Comparison of ENCODE assay signal across 9 cellular contexts in the genomic region with DNA sequence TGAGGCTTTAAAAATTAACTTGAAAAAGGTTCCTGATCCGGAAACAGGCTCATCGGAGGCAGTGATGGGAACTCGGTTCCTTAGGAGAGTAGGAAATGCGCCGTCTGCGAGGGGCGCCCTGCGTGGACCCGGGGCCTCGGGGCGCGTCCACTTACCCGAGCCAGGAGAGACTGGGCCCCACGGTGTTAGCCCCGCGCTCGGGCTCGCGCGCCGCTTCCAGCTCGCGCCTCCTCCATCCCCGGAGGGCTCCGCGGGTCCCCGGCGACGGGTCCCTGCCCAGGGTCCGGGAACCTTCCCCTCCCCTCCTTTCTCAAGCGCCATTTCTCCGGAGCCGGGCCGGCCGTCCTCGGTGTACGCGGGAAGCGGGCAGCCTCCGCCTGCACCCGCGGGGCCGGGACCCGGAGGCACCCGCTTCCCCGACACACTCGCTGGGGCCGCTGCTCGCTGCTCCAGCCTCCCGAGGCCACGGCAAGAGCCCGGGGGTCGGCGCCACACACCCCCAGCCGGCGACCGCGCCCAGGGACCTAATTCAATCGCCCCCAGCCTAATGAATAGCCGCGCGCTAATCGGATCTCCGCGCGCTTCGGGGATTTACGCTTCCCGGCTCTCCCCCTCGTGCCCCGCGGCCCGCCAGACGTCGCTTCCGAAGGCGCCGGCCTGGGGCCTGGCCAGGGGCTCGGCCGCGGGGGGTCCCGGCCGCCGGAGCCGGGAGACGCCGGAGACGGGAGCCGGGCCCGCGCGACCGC. TPM values are rescaled to one million over a fixed set of nuclear protein-coding genes. Genes with fewer than 3 reads are reported as not detected.
DNase-seq lines count a peak whose midpoint lies in the region; ATAC-seq and TF ChIP-seq lines count a peak whose summit lies in the region.
"Had no signal": no experiment of that assay in that cellular context is flagged by ENCODE, and none has a peak within 500 bp of the region (broad histone marks: within the 10 kb centered on the region; RNA-seq: fewer than 3 reads in every experiment).

No MANE protein-coding gene starts in this region.

- peaks cover 53% of the 10 kb centered on the region for H3K27me3 Mint-ChIP-seq in activated CD4-positive, alpha-beta memory T cell treated with anti-CD3 and anti-CD28 coated beads for 36 hours
- H3K27me3 Mint-ChIP-seq in activated CD4-positive, alpha-beta memory T cell treated with anti-CD3 and anti-CD28 coated beads, Interleukin-2, amount 10 ng/mL, durations not matched to agents 7 days and 5 days: peaks cover 62% of the 10 kb centered on the region

- intact Hi-C loops in activated CD4-positive, alpha-beta memory T cell treated with anti-CD3 and anti-CD28 coated beads for 36 hours (cut with micrococcal nuclease): no loop called here
- intact Hi-C loops in body of pancreas (cut with DNase I): no loop called here
- intact Hi-C loops in tibial artery (cut with DNase I; ENCODE audit: low total_unique reads): loop anchor here (5.0 kb wide), 1 partner anchor 89 kb away; no protein-coding TSS in a partner anchor

- POLR2A ChIA-PET in activated CD4-positive, alpha-beta memory T cell treated with anti-CD3 and anti-CD28 coated beads for 36 hours (lab: Charles Lee): no interaction called here
- POLR2A ChIA-PET in activated CD4-positive, alpha-beta memory T cell treated with anti-CD3 and anti-CD28 coated beads, Interleukin-2, amount 10 ng/mL, durations not matched to agents 7 days and 5 days (lab: Charles Lee): no interaction called here

- no peak for TF ChIP-seq RAD21 in liver (IDR thresholded peaks at IDR 0.05)

- peaks cover 19% of the 10 kb centered on the region for H3K4me1 Mint-ChIP-seq in activated CD4-positive, alpha-beta memory T cell treated with anti-CD3 and anti-CD28 coated beads for 36 hours (ENCODE audit: low read depth)
- peaks cover 25% of the 10 kb centered on the region for H3K4me1 Mint-ChIP-seq in activated CD4-positive, alpha-beta memory T cell treated with anti-CD3 and anti-CD28 coated beads, Interleukin-2, amount 10 ng/mL, durations not matched to agents 7 days and 5 days

- no peaks in the 10 kb centered on the region for H3K9me3 ChIP-seq in body of pancreas
- no peaks in the 10 kb centered on the region for H3K9me3 ChIP-seq in liver (ENCODE audit: control insufficient read depth in 4 of 4, low read length in 3 of 4)
- H3K9me3 ChIP-seq in tibial artery: no peaks in the 10 kb centered on the region

- no peaks in the 10 kb centered on the region for H3K27me3 ChIP-seq in body of pancreas
- no peaks in the 10 kb centered on the region for H3K27me3 ChIP-seq in liver (ENCODE audit: control insufficient read depth in 4 of 4, insufficient read depth in 4 of 4, low read length in 3 of 4)
- no peaks in the 10 kb centered on the region for H3K27me3 ChIP-seq in tibial artery

- H3K36me3 Mint-ChIP-seq in activated CD4-positive, alpha-beta memory T cell treated with anti-CD3 and anti-CD28 coated beads for 36 hours: peaks cover 2% of the 10 kb centered on the region
- H3K36me3 Mint-ChIP-seq in activated CD4-positive, alpha-beta memory T cell treated with anti-CD3 and anti-CD28 coated beads, Interleukin-2, amount 10 ng/mL, durations not matched to agents 7 days and 5 days (ENCODE audit: low read depth): peaks cover 14% of the 10 kb centered on the region

- H3K27ac ChIP-seq in body of pancreas (peak overlapping the region; percentile 83 to 97 (median 93)), liver (ENCODE audit: low read depth in 1 of 2, low read length in 2 of 2) (peak overlapping the region; percentile 84 to 86), tibial artery (peak overlapping the region; percentile 91 to 97)

- no peak overlapping the region for H3K27ac Mint-ChIP-seq in activated CD4-positive, alpha-beta memory T cell treated with anti-CD3 and anti-CD28 coated beads for 36 hours
- no peak overlapping the region for H3K27ac Mint-ChIP-seq in activated CD4-positive, alpha-beta memory T cell treated with anti-CD3 and anti-CD28 coated beads, Interleukin-2, amount 10 ng/mL, durations not matched to agents 7 days and 5 days

- H3K36me3 ChIP-seq in body of pancreas (replicated peaks in 1 of 2; ENCODE audit: insufficient read depth in 1 of 2, low read depth in 2 of 2): no peaks in the 10 kb centered on the region
- H3K36me3 ChIP-seq in liver (ENCODE audit: control insufficient read depth in 4 of 4, insufficient read depth in 3 of 4, low read depth in 1 of 4, low read length in 3 of 4): no peaks in the 10 kb centered on the region
- H3K36me3 ChIP-seq in tibial artery: no peaks in the 10 kb centered on the region

- WGBS in body of pancreas, 2 donors: 1 to 13% methylated on average over 6 to 77 of the region's 93 CpGs
- 1% methylated on average over 93 of the region's 93 CpGs for WGBS in liver

- no peak for DNase-seq in activated CD4-positive, alpha-beta memory T cell treated with anti-CD3 and anti-CD28 coated beads for 36 hours
- no peak for DNase-seq in activated CD4-positive, alpha-beta memory T cell treated with anti-CD3 and anti-CD28 coated beads, Interleukin-2, amount 10 ng/mL, durations not matched to agents 7 days and 5 days
- DNase-seq in body of pancreas (no peak), tibial artery (no peak), NCI-H187 (lab: John Stamatoyannopoulos, UW) (no peak)
- DNase-seq in activated effector memory CD4-positive, alpha-beta T cell treated with anti-CD3 and anti-CD28 coated beads, Interleukin-2, amount 50 U/mL, for 16 hours: no peak
- DNase-seq: stimulated activated naive CD4-positive, alpha-beta T cell treated with Interleukin-2 at 50 U/mL for 16 hours had no signal

- no peak for TF ChIP-seq POLR2A in body of pancreas (IDR thresholded peaks at IDR 0.05)

- ATAC-seq in body of pancreas: no peak
- ATAC-seq in GM21423 (IDR thresholded peaks at IDR 0.05; ENCODE audit: unreplicated experiment): no peak

- H3K9me3 Mint-ChIP-seq in activated CD4-positive, alpha-beta memory T cell treated with anti-CD3 and anti-CD28 coated beads for 36 hours: no peaks in the 10 kb centered on the region
- no peaks in the 10 kb centered on the region for H3K9me3 Mint-ChIP-seq in activated CD4-positive, alpha-beta memory T cell treated with anti-CD3 and anti-CD28 coated beads, Interleukin-2, amount 10 ng/mL, durations not matched to agents 7 days and 5 days

- CTCF ChIA-PET in activated CD4-positive, alpha-beta memory T cell treated with anti-CD3 and anti-CD28 coated beads for 36 hours (lab: Charles Lee): interaction anchor here (1.0 kb wide), 1 partner anchor 48 kb away, joined by 3 read pairs; no protein-coding TSS in a partner anchor
- CTCF ChIA-PET in activated CD4-positive, alpha-beta memory T cell treated with anti-CD3 and anti-CD28 coated beads, Interleukin-2, amount 10 ng/mL, durations not matched to agents 7 days and 5 days (lab: Charles Lee): no interaction called here

- H3K4me3 ChIP-seq in body of pancreas (peak overlapping the region; percentile 17 to 40), liver (ENCODE audit: low read depth in 1 of 3, low read length in 3 of 3) (peak overlapping the region; percentile 49 to 91 (median 58)), tibial artery (peak overlapping the region; percentile 86 to 92)

- TF ChIP-seq CTCF in body of pancreas (IDR thresholded peaks at IDR 0.05) (no peak), liver (IDR thresholded peaks at IDR 0.05; ENCODE audit: low read depth, low read length, missing input control) (no peak), tibial artery (IDR thresholded peaks at IDR 0.05) (no peak)

- peak overlapping the region; percentile 74 to 86 for H3K9ac ChIP-seq in liver (ENCODE audit: low read depth in 1 of 2, low read length in 2 of 2)

- peaks cover 56% of the 10 kb centered on the region for H3K4me1 ChIP-seq in body of pancreas
- peaks cover 22 to 54% (median 32%) of the 10 kb centered on the region in 4 donors for H3K4me1 ChIP-seq in liver (ENCODE audit: control insufficient read depth in 4 of 4, insufficient read depth in 4 of 4, low read length in 3 of 4)
- peaks cover 7 to 59% (median 47%) of the 10 kb centered on the region in 4 donors for H3K4me1 ChIP-seq in tibial artery

- H3K4me3 Mint-ChIP-seq in activated CD4-positive, alpha-beta memory T cell treated with anti-CD3 and anti-CD28 coated beads for 36 hours: peak overlapping the region; percentile 16
- H3K4me3 Mint-ChIP-seq in activated CD4-positive, alpha-beta memory T cell treated with anti-CD3 and anti-CD28 coated beads, Interleukin-2, amount 10 ng/mL, durations not matched to agents 7 days and 5 days: no peak overlapping the region

TF ChIP-seq in liver, 16 proteins besides CTCF, POLR2A, EP300 and RAD21:
- TF ChIP-seq NR2F2 (IDR thresholded peaks at IDR 0.05): no peak
- no peak for TF ChIP-seq EGR1 (IDR thresholded peaks at IDR 0.05; ENCODE audit: low read depth in 2 of 2)
- TF ChIP-seq, protein P1, sequence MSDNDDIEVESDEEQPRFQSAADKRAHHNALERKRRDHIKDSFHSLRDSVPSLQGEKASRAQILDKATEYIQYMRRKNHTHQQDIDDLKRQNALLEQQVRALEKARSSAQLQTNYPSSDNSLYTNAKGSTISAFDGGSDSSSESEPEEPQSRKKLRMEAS (IDR thresholded peaks at IDR 0.05): no peak
- TF ChIP-seq FOXA1 (IDR thresholded peaks at IDR 0.05): no peak
- TF ChIP-seq HNF4G (IDR thresholded peaks at IDR 0.05): no peak
- no peak for TF ChIP-seq TAF1 (conservative IDR thresholded peaks at IDR 0.05)
- TF ChIP-seq FOXA2 (IDR thresholded peaks at IDR 0.05): no peak

RNA-seq across cellular contexts. Expression of a gene that starts 2.2 kb away (rescaled TPM):
- under 1 TPM in 1 of 2 experiments, not detected in 1; 0.10 TPM for total RNA-seq in activated CD4-positive, alpha-beta memory T cell treated with anti-CD3 and anti-CD28 coated beads for 36 hours
- total RNA-seq in activated CD4-positive, alpha-beta memory T cell treated with anti-CD3 and anti-CD28 coated beads, Interleukin-2, amount 10 ng/mL, durations not matched to agents 7 days and 5 days: under 1 TPM; 0.15 to 0.18 TPM
- 10 to 100 TPM in 1 of 2 donors, 1 to 10 TPM in 1; 5.7 to 14.8 TPM for total RNA-seq in body of pancreas
- total RNA-seq in liver: 1 to 10 TPM; 3.2 to 3.9 TPM
- polyA plus RNA-seq in liver: 1 to 10 TPM in 1 of 2 donors, under 1 TPM in 1; 0.76 to 1.9 TPM

Comparison
In these comparisons a context has a peak if more than half of its experiments do, and no peak if none do; other contexts are left out.
1. H3K4me3 ChIP-seq: peak in every context shown above with its lines; median percentile 89 in tibial artery; 58 in liver; 28 in body of pancreas.